ENCODE assay signal across 12 cellular contexts in the genomic region with DNA sequence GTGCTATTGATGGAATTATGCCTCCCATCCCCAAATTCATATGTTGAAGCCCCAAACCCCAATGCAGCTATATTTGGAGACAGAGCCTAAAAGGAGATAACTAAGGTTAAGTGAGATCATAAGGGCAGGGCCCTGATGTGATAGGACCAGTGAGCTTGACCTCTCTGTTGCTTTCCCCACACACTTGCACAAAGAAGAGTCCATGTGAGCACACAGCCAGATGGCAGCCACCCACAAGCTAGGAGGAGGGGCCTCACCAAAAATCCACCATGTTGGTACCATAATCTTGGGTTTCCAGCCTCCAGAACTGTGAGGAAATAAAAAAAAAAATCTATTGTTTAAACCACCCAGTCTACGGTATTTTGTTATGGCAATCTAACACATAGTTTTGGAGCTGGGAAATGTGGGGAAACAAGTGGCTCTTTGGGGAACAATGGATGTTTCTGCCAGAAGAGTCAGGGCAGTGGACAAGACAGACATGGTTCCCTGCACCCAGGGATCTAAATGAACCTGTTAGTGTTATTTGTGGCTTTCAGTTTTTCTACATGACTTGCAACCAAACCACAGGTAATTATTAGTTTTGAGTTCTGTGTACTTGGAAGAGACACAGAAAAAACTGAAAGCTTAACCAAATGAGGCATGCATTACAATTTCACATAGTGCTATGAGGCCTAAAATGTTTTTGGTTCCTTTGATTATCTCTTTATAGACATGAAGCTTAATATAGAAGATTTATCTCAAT.
DNase-seq lines count a peak whose midpoint lies in the region; ATAC-seq and TF ChIP-seq lines count a peak whose summit lies in the region.
"Had no signal": no experiment of that assay in that cellular context is flagged by ENCODE, and none has a peak within 500 bp of the region (broad histone marks: within the 10 kb centered on the region; RNA-seq: fewer than 3 reads in every experiment).

No MANE protein-coding gene starts in this region.

- 89 to 91% methylated on average over 1 of the region's 1 CpG for WGBS in lower leg skin, 2 donors

- peaks cover 66% of the 10 kb centered on the region for H3K4me1 Mint-ChIP-seq in HFFc6 (ENCODE audit: low read depth)
- H3K4me1 Mint-ChIP-seq in stimulated activated naive B cell treated with anti-CD40 and anti-IgM and Interleukin-4, amounts not matched to agents 10 μg/mL and 1 μg/mL and 100 μg/mL, for 72 hours, result peaks cover 2 to 11% of the 10 kb centered on the region in 2 donors
- H3K4me1 Mint-ChIP-seq: activated CD4-positive, alpha-beta T cell treated with anti-CD3 and anti-CD28 coated beads for 36 hours; activated naive CD8-positive, alpha-beta T cell treated with anti-CD3 and anti-CD28 coated beads, Interleukin-2, amount 10 ng/mL, durations not matched to agents 7 days and 5 days; immature natural killer cell had no signal

- ATAC-seq in GM19025 (IDR thresholded peaks at IDR 0.05; ENCODE audit: low read depth, unreplicated experiment) (peak; percentile 81), HG03354 (IDR thresholded peaks at IDR 0.05; ENCODE audit: poor library complexity, severe bottlenecking, unreplicated experiment) (peak; percentile 94)
- ATAC-seq in stimulated activated naive B cell treated with anti-CD40 and anti-IgM and Interleukin-4, amounts not matched to agents 10 μg/mL and 1 μg/mL and 100 μg/mL, for 72 hours (replicated peaks), result peak; percentile 84 to 85
- ATAC-seq: activated CD4-positive, alpha-beta T cell treated with anti-CD3 and anti-CD28 coated beads for 36 hours had no signal

- no peak overlapping the region for H3K4me3 Mint-ChIP-seq in HFFc6
- no peak overlapping the region for H3K4me3 Mint-ChIP-seq in stimulated activated naive B cell treated with anti-CD40 and anti-IgM and Interleukin-4, amounts not matched to agents 10 μg/mL and 1 μg/mL and 100 μg/mL, for 72 hours
- H3K4me3 Mint-ChIP-seq: activated CD4-positive, alpha-beta T cell treated with anti-CD3 and anti-CD28 coated beads for 36 hours; activated naive CD8-positive, alpha-beta T cell treated with anti-CD3 and anti-CD28 coated beads, Interleukin-2, amount 10 ng/mL, durations not matched to agents 7 days and 5 days; immature natural killer cell had no signal

- no peak for TF ChIP-seq POLR2A in lower leg skin (IDR thresholded peaks at IDR 0.05)

- no peak overlapping the region for H3K4me3 ChIP-seq in lower leg skin (ENCODE audit: low read depth, poor library complexity, severe bottlenecking)
- H3K4me3 ChIP-seq: thyroid gland had no signal

- TF ChIP-seq CTCF in HFFc6 (IDR thresholded peaks at IDR 0.05) (no peak), lower leg skin (IDR thresholded peaks at IDR 0.05) (no peak)

- H3K36me3 Mint-ChIP-seq in HFFc6 (ENCODE audit: low read depth), result peaks cover 68% of the 10 kb centered on the region
- H3K36me3 Mint-ChIP-seq in stimulated activated naive B cell treated with anti-CD40 and anti-IgM and Interleukin-4, amounts not matched to agents 10 μg/mL and 1 μg/mL and 100 μg/mL, for 72 hours, result no peaks in the 10 kb centered on the region
- H3K36me3 Mint-ChIP-seq: activated naive CD8-positive, alpha-beta T cell treated with anti-CD3 and anti-CD28 coated beads, Interleukin-2, amount 10 ng/mL, durations not matched to agents 7 days and 5 days; immature natural killer cell had no signal

- no peak for DNase-seq in HFFc6
- DNase-seq in stimulated activated naive B cell treated with anti-CD40 and anti-IgM and Interleukin-4, amounts not matched to agents 10 μg/mL and 1 μg/mL and 100 μg/mL, for 72 hours, result no peak
- no peak for DNase-seq in EL
- DNase-seq in NCI-H748 treated with DMSO at 0.1 percent for 48 hours (lab: John Stamatoyannopoulos, UW), result no peak
- DNase-seq in lower leg skin (ENCODE audit: low spot score in 2 of 2), result no peak
- DNase-seq in activated CD4-positive, alpha-beta T cell treated with anti-CD3 and anti-CD28 coated beads for 1 hour, result no peak
- DNase-seq: activated CD4-positive, alpha-beta T cell treated with anti-CD3 and anti-CD28 coated beads for 36 hours; activated naive CD8-positive, alpha-beta T cell treated with anti-CD3 and anti-CD28 coated beads, Interleukin-2, amount 10 ng/mL, durations not matched to agents 7 days and 5 days; immature natural killer cell; thyroid gland had no signal

- H3K27ac Mint-ChIP-seq in HFFc6, result peak overlapping the region; percentile 37; the same call in 1 of the 2 replicates
- no peak overlapping the region for H3K27ac Mint-ChIP-seq in stimulated activated naive B cell treated with anti-CD40 and anti-IgM and Interleukin-4, amounts not matched to agents 10 μg/mL and 1 μg/mL and 100 μg/mL, for 72 hours
- H3K27ac Mint-ChIP-seq: activated CD4-positive, alpha-beta T cell treated with anti-CD3 and anti-CD28 coated beads for 36 hours; activated naive CD8-positive, alpha-beta T cell treated with anti-CD3 and anti-CD28 coated beads, Interleukin-2, amount 10 ng/mL, durations not matched to agents 7 days and 5 days; immature natural killer cell had no signal

- no peaks in the 10 kb centered on the region for H3K9me3 Mint-ChIP-seq in HFFc6
- H3K9me3 Mint-ChIP-seq in stimulated activated naive B cell treated with anti-CD40 and anti-IgM and Interleukin-4, amounts not matched to agents 10 μg/mL and 1 μg/mL and 100 μg/mL, for 72 hours, result no peaks in the 10 kb centered on the region
- H3K9me3 Mint-ChIP-seq: activated naive CD8-positive, alpha-beta T cell treated with anti-CD3 and anti-CD28 coated beads, Interleukin-2, amount 10 ng/mL, durations not matched to agents 7 days and 5 days had no signal

- intact Hi-C loops in lower leg skin (cut with DNase I; ENCODE audit: low total_unique reads), result no loop called here

- H3K27me3 Mint-ChIP-seq in HFFc6 (ENCODE audit: insufficient read depth), result peaks cover 1% of the 10 kb centered on the region; the same call in 1 of the 2 replicates
- peaks cover 3 to 5% of the 10 kb centered on the region in 2 donors for H3K27me3 Mint-ChIP-seq in stimulated activated naive B cell treated with anti-CD40 and anti-IgM and Interleukin-4, amounts not matched to agents 10 μg/mL and 1 μg/mL and 100 μg/mL, for 72 hours
